Comparison of ENCODE assay signal across 8 cellular contexts in genomic region chr6:69835414-69836179, GRCh38.
DNase-seq lines count a peak whose midpoint lies in the region; ATAC-seq lines count a peak whose summit lies in the region.

No MANE protein-coding gene starts in this region.

- ATAC-seq in GM18861 (IDR thresholded peaks at IDR 0.05; ENCODE audit: unreplicated experiment) (peak; percentile 69), HG03039 (IDR thresholded peaks at IDR 0.05; ENCODE audit: unreplicated experiment) (peak; percentile 63)

- DNase-seq in D341Med (ENCODE audit: low spot score) (peak; percentile 39), NCI-H2171 treated with DMSO at 0.1 percent for 48 hours (lab: John Stamatoyannopoulos, UW) (peak; percentile 79), amniotic stem cell (lab: John Stamatoyannopoulos, UW) (peak; percentile 30), inferior parietal cortex (ENCODE audit: extremely low spot score) (peak; percentile 76), stromal cell of bone marrow (ENCODE audit: low read depth) (peak; percentile 54), T-helper 9 cell (no peak)
